In the genomic region with DNA sequence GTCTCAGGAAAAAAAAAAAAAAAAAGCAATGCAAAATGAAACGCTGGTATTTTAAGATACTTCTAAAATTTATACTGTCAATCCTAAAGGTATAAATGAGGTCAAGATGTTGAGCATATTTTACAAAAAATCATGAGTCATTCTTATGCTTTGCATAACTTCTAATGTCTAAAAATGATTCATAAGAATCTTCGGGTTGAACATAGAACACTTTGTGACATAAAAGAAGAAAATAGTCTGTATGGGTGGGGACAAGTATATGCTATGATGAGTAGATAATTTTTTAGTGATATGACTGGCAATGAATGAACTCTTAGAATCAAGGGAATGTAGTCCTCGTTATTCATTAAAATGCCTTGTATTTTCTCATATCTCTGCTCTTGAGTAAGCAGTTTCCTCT, we compare ENCODE assay signal across 12 cellular contexts.
DNase-seq lines count a peak whose midpoint lies in the region; ATAC-seq and TF ChIP-seq lines count a peak whose summit lies in the region.
"Had no signal": no experiment of that assay in that cellular context is flagged by ENCODE, and none has a peak within 500 bp of the region (broad histone marks: within the 10 kb centered on the region; RNA-seq: fewer than 3 reads in every experiment).

No MANE protein-coding gene starts in this region.

- H2AK5ac ChIP-seq in neuronal stem cell (ENCODE audit: low read depth, low read length), result no peak overlapping the region

- TF ChIP-seq CTCF in BJ (IDR thresholded peaks at IDR 0.05; ENCODE audit: insufficient read depth, low read depth, low read length), result no peak

- ATAC-seq in GM18505 (IDR thresholded peaks at IDR 0.05; ENCODE audit: unreplicated experiment), result no peak
- no peak for ATAC-seq in HG03439 (IDR thresholded peaks at IDR 0.05; ENCODE audit: unreplicated experiment)
- ATAC-seq: naive thymus-derived CD4-positive, alpha-beta T cell had no signal

- POLR2A ChIA-PET in BJ (lab: Charles Lee), result interaction anchor here (0.5 kb wide), 1 partner anchor 91 kb away, joined by 3 read pairs; no protein-coding TSS in a partner anchor

- no peaks in the 10 kb centered on the region for H3K9me3 ChIP-seq in neuronal stem cell (replicated peaks in 1 of 2; ENCODE audit: control insufficient read depth in 2 of 2, insufficient read depth in 1 of 2, low read depth in 1 of 2, low read length in 2 of 2)

- no peak overlapping the region for H3K4me2 ChIP-seq in neuronal stem cell (ENCODE audit: insufficient read depth, low read length, poor library complexity, severe bottlenecking)
- H3K4me2 ChIP-seq: smooth muscle cell had no signal

- H2BK12ac ChIP-seq in neuronal stem cell (ENCODE audit: low read length), result no peak overlapping the region

- TF ChIP-seq POLR2A in GM18505 (IDR thresholded peaks at IDR 0.05; ENCODE audit: borderline replicate concordance, extremely low read depth, insufficient read depth, insufficient read length), result no peak

- no peaks in the 10 kb centered on the region for H3K79me1 ChIP-seq in neuronal stem cell (ENCODE audit: low read depth, low read length)

- no peak overlapping the region for H2BK5ac ChIP-seq in neuronal stem cell (ENCODE audit: low read length)

- no peaks in the 10 kb centered on the region for H3K36me3 ChIP-seq in BJ (ENCODE audit: control insufficient read depth, insufficient read depth, low read length)
- no peaks in the 10 kb centered on the region for H3K36me3 ChIP-seq in neuronal stem cell (replicated peaks in 1 of 2; ENCODE audit: control insufficient read depth in 2 of 2, insufficient read depth in 2 of 2, low read length in 2 of 2)

- H3K18ac ChIP-seq in neuronal stem cell (ENCODE audit: low read length), result no peak overlapping the region

- H3K4me1 ChIP-seq in neuronal stem cell (ENCODE audit: control insufficient read depth in 2 of 2, insufficient read depth in 1 of 2, low read depth in 1 of 2, low read length in 2 of 2), result peaks cover 0 to 3% of the 10 kb centered on the region in 2 donors

- no peak overlapping the region for H2AFZ ChIP-seq in neuronal stem cell (ENCODE audit: low read length)

- H3K4ac ChIP-seq in neuronal stem cell (ENCODE audit: low read length), result no peak overlapping the region

- H3K9ac ChIP-seq in neuronal stem cell (ENCODE audit: low read depth, low read length, poor library complexity), result no peak overlapping the region

- H3K27me3 ChIP-seq in BJ (ENCODE audit: control insufficient read depth, insufficient read depth, low read length) (no peaks in the 10 kb centered on the region), neuronal stem cell (ENCODE audit: control insufficient read depth in 3 of 3, insufficient read depth in 3 of 3, low read depth in 1 of 3, low read length in 3 of 3) (no peaks in the 10 kb centered on the region)

- no peak overlapping the region for H3K4me3 ChIP-seq in BJ (ENCODE audit: low read depth, low read length)
- no peak overlapping the region for H3K4me3 ChIP-seq in neuronal stem cell (ENCODE audit: low read length in 2 of 2)
- H3K4me3 ChIP-seq: smooth muscle cell had no signal

- H4K91ac ChIP-seq in neuronal stem cell (ENCODE audit: low read depth, low read length, poor library complexity), result no peak overlapping the region

- H3K23ac ChIP-seq in neuronal stem cell (ENCODE audit: low read depth, low read length, poor library complexity), result no peak overlapping the region

- no peak overlapping the region for H2BK15ac ChIP-seq in neuronal stem cell (ENCODE audit: low read length)

- no peak overlapping the region for H2BK120ac ChIP-seq in neuronal stem cell (ENCODE audit: low read depth, low read length)

- CTCF ChIA-PET in BJ (lab: Yijun Ruan, JAX), result no interaction called here

- DNase-seq in BJ (ENCODE audit: low read depth), result peak; percentile 50
- DNase-seq in LHCN-M2 (ENCODE audit: low read depth), result peak; percentile 83
- peak; percentile 76 for DNase-seq in dedifferentiated amniotic fluid mesenchymal stem cell (ENCODE audit: extremely low spot score)
- DNase-seq in myocyte (ENCODE audit: low read depth), result peak; percentile 7
- no peak for DNase-seq in effector CD4-positive, alpha-beta T cell
- no peak for DNase-seq in neuronal stem cell (ENCODE audit: low spot score)
- DNase-seq: activated CD4-positive, alpha-beta T cell treated with anti-CD3 and anti-CD28 coated beads for 1 hour; activated naive CD4-positive, alpha-beta T cell; naive thymus-derived CD4-positive, alpha-beta T cell had no signal

- WGBS in neuronal stem cell (ENCODE audit: extremely low coverage in 2 of 2, insufficient read length in 2 of 2, insufficient replicate concordance in 1 of 2), 2 donors, result no CpG with 5 or more reads among the region's 3 CpGs

- H3K14ac ChIP-seq in neuronal stem cell (ENCODE audit: low read length), result no peak overlapping the region

- no peak overlapping the region for H3K27ac ChIP-seq in neuronal stem cell (replicated peaks; ENCODE audit: low read length)

- no peak overlapping the region for H4K8ac ChIP-seq in neuronal stem cell (ENCODE audit: low read depth, low read length)

Comparison
In these comparisons a context has a peak if more than half of its experiments do, and no peak if none do; other contexts are left out.
1. DNase-seq: peak in BJ (single experiment), LHCN-M2 (single experiment), dedifferentiated amniotic fluid mesenchymal stem cell (single experiment) and myocyte (single experiment); none in effector CD4-positive, alpha-beta T cell (single experiment) and neuronal stem cell (single experiment).